ENCODE assay signal across 10 cellular contexts in genomic region chr19:34481861-34482379, GRCh38. TPM values are rescaled to one million over a fixed set of nuclear protein-coding genes. Genes with fewer than 3 reads are reported as not detected.
DNase-seq lines count a peak whose midpoint lies in the region; ATAC-seq and TF ChIP-seq lines count a peak whose summit lies in the region.
"Had no signal": no experiment of that assay in that cellular context is flagged by ENCODE, and none has a peak within 500 bp of the region (broad histone marks: within the 10 kb centered on the region; RNA-seq: fewer than 3 reads in every experiment).

No MANE protein-coding gene starts in this region.

- peaks cover 1% of the 10 kb centered on the region for H3K36me3 ChIP-seq in fibroblast of lung (ENCODE audit: control insufficient read depth, insufficient read depth, low read length)
- no peaks in the 10 kb centered on the region for H3K36me3 ChIP-seq in neural progenitor cell
- H3K36me3 ChIP-seq: adrenal gland had no signal

- TF ChIP-seq CTCF in AG04450 (IDR thresholded peaks at IDR 0.05; ENCODE audit: low read depth, low read length) (no peak), fibroblast of lung (conservative IDR thresholded peaks at IDR 0.05 in 1 of 2, IDR thresholded peaks at IDR 0.05 in 1 of 2; ENCODE audit: low read depth in 1 of 2, low read length in 2 of 2) (no peak), neural progenitor cell (IDR thresholded peaks at IDR 0.05) (no peak)

- H3F3A ChIP-seq in neural progenitor cell (ENCODE audit: low read depth) = peaks cover 29% of the 10 kb centered on the region

- H3K27me3 Mint-ChIP-seq in neural progenitor cell (ENCODE audit: insufficient read depth, low read depth) = peaks cover 8% of the 10 kb centered on the region

- H4K20me1 ChIP-seq in fibroblast of lung (ENCODE audit: control insufficient read depth, extremely low read depth, insufficient read depth, low read length) (no peaks in the 10 kb centered on the region), neural progenitor cell (ENCODE audit: low read depth) (peaks cover 45% of the 10 kb centered on the region)

- no peak overlapping the region for H3K27ac ChIP-seq in AG04450 (ENCODE audit: low read depth, low read length)
- no peak overlapping the region for H3K27ac ChIP-seq in fibroblast of lung (ENCODE audit: insufficient read depth, low read length)
- H3K27ac ChIP-seq in neural progenitor cell = no peak overlapping the region

- no peak overlapping the region for H3K27ac Mint-ChIP-seq in neural progenitor cell

- H3K4me3 Mint-ChIP-seq in neural progenitor cell = no peak overlapping the region

- no peak for DNase-seq in AG04450 (ENCODE audit: low read depth, low spot score)
- DNase-seq in RPMI7951 (ENCODE audit: low read depth) = peak; percentile 62
- peak in 1 of 2 donors; percentile 64 for DNase-seq in fibroblast of lung (ENCODE audit: low read depth in 2 of 2)
- no peak for DNase-seq in neural progenitor cell (ENCODE audit: low spot score)
- DNase-seq in NCI-H2107 treated with DMSO at 0.1 percent for 48 hours (lab: John Stamatoyannopoulos, UW; ENCODE audit: unreplicated experiment) = no peak
- DNase-seq: DMS153 had no signal

- H3K4me1 ChIP-seq in fibroblast of lung (ENCODE audit: control insufficient read depth, extremely low read depth, insufficient read depth, low read length) (no peaks in the 10 kb centered on the region), neural progenitor cell (peaks cover 18% of the 10 kb centered on the region)

- H3K9ac ChIP-seq in fibroblast of lung (ENCODE audit: insufficient read depth, low read length) = peak overlapping the region; percentile 82
- peak overlapping the region; percentile 62 for H3K9ac ChIP-seq in neural progenitor cell

- peaks cover 37% of the 10 kb centered on the region for H3K79me2 ChIP-seq in fibroblast of lung (ENCODE audit: control insufficient read depth, insufficient read depth, low read length)
- H3K79me2 ChIP-seq in neural progenitor cell (ENCODE audit: low read depth) = peaks cover 48% of the 10 kb centered on the region

- H3K27me3 ChIP-seq in AG04450 (ENCODE audit: control insufficient read depth, insufficient read depth, low read length) = no peaks in the 10 kb centered on the region
- H3K27me3 ChIP-seq in fibroblast of lung (ENCODE audit: control insufficient read depth, insufficient read depth, low read length) = no peaks in the 10 kb centered on the region
- H3K27me3 ChIP-seq in neural progenitor cell = peaks cover 21% of the 10 kb centered on the region
- H3K27me3 ChIP-seq: adrenal gland had no signal

- H3K4me2 ChIP-seq in fibroblast of lung (ENCODE audit: extremely low read depth, insufficient read depth, low read length) (peak overlapping the region; percentile 13), neural progenitor cell (peak overlapping the region; percentile 91)

- ATAC-seq in GM19023 (IDR thresholded peaks at IDR 0.05; ENCODE audit: unreplicated experiment) (no peak), HG02623 (IDR thresholded peaks at IDR 0.05; ENCODE audit: unreplicated experiment) (no peak), HG03520 (IDR thresholded peaks at IDR 0.05; ENCODE audit: unreplicated experiment) (no peak)

- POLR2A ChIA-PET in AG04450 (lab: Yijun Ruan, JAX) = interaction anchor here (0.6 to 1.4 kb wide), 7 partner anchors 9 to 1902 kb away, joined by 3 to 6 read pairs (median 3); partner anchors contain the start of genes PDCD5, SCGB2B2, UBA2 and ZNF302

- peaks cover 21% of the 10 kb centered on the region for H3K4me1 Mint-ChIP-seq in neural progenitor cell

- CTCF ChIA-PET in AG04450 (lab: Charles Lee) = interaction anchor here (0.9 kb wide), 1 partner anchor 10 kb away, joined by 3 read pairs; no protein-coding TSS in a partner anchor

- H2AFZ ChIP-seq in fibroblast of lung (ENCODE audit: low read length) = no peak overlapping the region
- no peak overlapping the region for H2AFZ ChIP-seq in neural progenitor cell (replicated peaks)

- peaks cover 2% of the 10 kb centered on the region for H3K9me3 Mint-ChIP-seq in neural progenitor cell

- H3K4me3 ChIP-seq in AG04450 (ENCODE audit: low read depth, low read length) (peak overlapping the region; percentile 87), fibroblast of lung (replicated peaks in 1 of 4; ENCODE audit: control extremely low read depth in 1 of 4, insufficient read depth in 1 of 4, low read depth in 3 of 4, low read length in 4 of 4) (peak overlapping the region in 2 of 4 experiments; percentile 70 to 80), neural progenitor cell (peak overlapping the region; percentile 95)

- H3K9me3 ChIP-seq in AG04450 (ENCODE audit: control insufficient read depth, insufficient read depth, low read length) (no peaks in the 10 kb centered on the region; the same call in 1 of the 2 replicates), fibroblast of lung (ENCODE audit: control insufficient read depth, insufficient read depth, low read depth, low read length) (no peaks in the 10 kb centered on the region), neural progenitor cell (ENCODE audit: low read depth) (no peaks in the 10 kb centered on the region)
- H3K9me3 ChIP-seq: adrenal gland had no signal

- H3K36me3 Mint-ChIP-seq in neural progenitor cell = peaks cover 14% of the 10 kb centered on the region

RNA-seq across cellular contexts. Expression of gene WTIP, which starts 0.4 kb away (rescaled TPM):
- polyA plus RNA-seq in AG04450 (2011; rRNA removed) = 27.2 and 32.1 TPM in 2 replicates
- polyA minus RNA-seq in AG04450 (2011; rRNA and poly(A)+ RNA removed) = 55.5 and 73.2 TPM in 2 replicates
- 10.6 and 11.1 TPM in 2 replicates for total RNA-seq in RPMI7951 (2014; rRNA removed; shearing (Covaris generic))
- 38.5 and 49.0 TPM in 2 replicates for total RNA-seq in fibroblast of lung
- polyA plus RNA-seq in fibroblast of lung = 18.4 and 20.9 TPM in 2 replicates
- 24.7 and 31.9 TPM in 2 replicates for polyA plus RNA-seq in fibroblast of lung (2012)
- polyA minus RNA-seq in fibroblast of lung (ENCODE audit: low replicate concordance) = 59.9 and 75.6 TPM in 2 replicates
- total RNA-seq in neural progenitor cell (ENCODE audit: low replicate concordance) = 28.2 and 35.4 TPM in 2 replicates

RNA-seq across cellular contexts. Expression of gene UBA2, which starts 53.7 kb away (rescaled TPM):
- polyA plus RNA-seq in AG04450 (2011; rRNA removed) = 156 and 162 TPM in 2 replicates
- 119 and 198 TPM in 2 replicates for polyA minus RNA-seq in AG04450 (2011; rRNA and poly(A)+ RNA removed)
- 201 and 239 TPM in 2 replicates for total RNA-seq in RPMI7951 (2014; rRNA removed; shearing (Covaris generic))
- 114 and 147 TPM in 2 replicates for total RNA-seq in fibroblast of lung
- polyA plus RNA-seq in fibroblast of lung = 104 and 105 TPM in 2 replicates
- 82.5 and 95.6 TPM in 2 replicates for polyA plus RNA-seq in fibroblast of lung (2012)
- polyA minus RNA-seq in fibroblast of lung (ENCODE audit: low replicate concordance) = 47.0 and 69.3 TPM in 2 replicates
- 305 and 373 TPM in 2 replicates for total RNA-seq in neural progenitor cell (ENCODE audit: low replicate concordance)
